24 cellular contexts compared by ENCODE assay signal in the genomic region with DNA sequence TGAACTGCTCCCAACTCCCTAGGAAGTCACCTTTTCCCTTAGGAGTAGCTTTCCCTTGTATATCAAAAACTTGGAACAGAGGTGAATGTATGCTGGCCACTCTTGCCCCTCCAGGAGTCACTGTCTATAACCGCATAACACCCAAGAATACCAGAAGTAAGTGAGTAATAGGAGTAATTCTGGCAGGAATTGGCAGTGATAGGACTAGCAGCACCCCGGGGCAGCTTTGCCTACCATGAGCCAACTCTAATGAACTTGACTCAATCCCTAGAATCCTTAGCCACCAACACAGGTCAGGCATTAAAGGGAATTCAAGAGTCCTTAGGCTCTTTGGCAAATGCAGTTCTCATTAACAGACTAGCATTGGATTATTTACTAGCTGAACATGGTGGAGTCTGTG. TPM values are rescaled to one million over a fixed set of nuclear protein-coding genes. Genes with fewer than 3 reads are reported as not detected.
DNase-seq lines count a peak whose midpoint lies in the region; ATAC-seq, FAIRE-seq and TF ChIP-seq lines count a peak whose summit lies in the region.
"Had no signal": no experiment of that assay in that cellular context is flagged by ENCODE, and none has a peak within 500 bp of the region (broad histone marks: within the 10 kb centered on the region; RNA-seq: fewer than 3 reads in every experiment).

No MANE protein-coding gene starts in this region.

- no peak overlapping the region for H2AFZ ChIP-seq in keratinocyte (ENCODE audit: control insufficient read depth, low read length)

- H3K36me3 ChIP-seq in bronchial epithelial cell (ENCODE audit: control insufficient read depth, insufficient read depth, low read length) (no peaks in the 10 kb centered on the region), keratinocyte (ENCODE audit: control insufficient read depth in 2 of 2, extremely low read depth in 1 of 2, insufficient read depth in 2 of 2, low read length in 2 of 2) (no peaks in the 10 kb centered on the region), lower lobe of right lung (no peaks in the 10 kb centered on the region)
- H3K36me3 ChIP-seq: BE2C had no signal

- H3K4me3 ChIP-seq in bronchial epithelial cell (ENCODE audit: low read depth, low read length), result no peak overlapping the region
- H3K4me3 ChIP-seq in keratinocyte (ENCODE audit: control insufficient read depth in 2 of 3, extremely low read depth in 1 of 3, insufficient read depth in 2 of 3, low read depth in 1 of 3, low read length in 3 of 3), result no peak overlapping the region
- no peak overlapping the region for H3K4me3 ChIP-seq in lower lobe of right lung
- H3K4me3 ChIP-seq: GM12878 had no signal

- intact Hi-C loops in lower lobe of right lung (cut with DNase I), result no loop called here
- intact Hi-C loops in activated naive CD4-positive, alpha-beta T cell treated with anti-CD3 and anti-CD28 coated beads for 36 hours (cut with micrococcal nuclease), result no loop called here

- CTCF ChIA-PET in RWPE1 (lab: Yijun Ruan, JAX), result interaction anchor here (0.7 kb wide), 1 partner anchor 187 kb away, joined by 3 read pairs; no protein-coding TSS in a partner anchor
- CTCF ChIA-PET in activated naive CD4-positive, alpha-beta T cell treated with anti-CD3 and anti-CD28 coated beads for 36 hours (lab: Charles Lee), result no interaction called here

- ATAC-seq in lower lobe of right lung (no peak), HG02759 (IDR thresholded peaks at IDR 0.05; ENCODE audit: unreplicated experiment) (no peak)
- ATAC-seq: GM12878, HepG2 had no signal

- H3K4me2 ChIP-seq in keratinocyte (ENCODE audit: control insufficient read depth, extremely low read depth, insufficient read depth, low read depth, low read length), result no peak overlapping the region

- dilution Hi-C loops in keratinocyte (cut with MboI; ENCODE audit: extremely low pct_ligation_motif_present, low sequenced_read_pairs), result no loop called here

- H3K4me3 Mint-ChIP-seq in activated naive CD4-positive, alpha-beta T cell treated with anti-CD3 and anti-CD28 coated beads for 36 hours, result no peak overlapping the region
- H3K4me3 Mint-ChIP-seq: CD4-positive, CD25-positive, alpha-beta regulatory T cell; CD8-positive, alpha-beta memory T cell; H9 had no signal

- no peaks in the 10 kb centered on the region for H3K27me3 Mint-ChIP-seq in activated naive CD4-positive, alpha-beta T cell treated with anti-CD3 and anti-CD28 coated beads for 36 hours (ENCODE audit: low read depth)

- no peak for TF ChIP-seq CTCF in RWPE1 (conservative IDR thresholded peaks at IDR 0.05; ENCODE audit: low read depth)
- no peak for TF ChIP-seq CTCF in bronchial epithelial cell (IDR thresholded peaks at IDR 0.05; ENCODE audit: insufficient read depth, low read length, severe bottlenecking)
- no peak for TF ChIP-seq CTCF in keratinocyte (optimal IDR thresholded peaks at IDR 0.05 in 1 of 3, IDR thresholded peaks at IDR 0.05 in 1 of 3, conservative IDR thresholded peaks at IDR 0.05 in 1 of 3; ENCODE audit: extremely low read depth in 1 of 3, insufficient read depth in 2 of 3, low read length in 3 of 3)
- no peak for TF ChIP-seq CTCF in lower lobe of right lung (IDR thresholded peaks at IDR 0.05)

- H4K20me1 ChIP-seq in keratinocyte (ENCODE audit: control insufficient read depth, extremely low read depth, insufficient read depth, low read length), result no peaks in the 10 kb centered on the region

- FAIRE-seq in bronchial epithelial cell (lab: Jason Lieb, UNC) (no peak), keratinocyte (lab: Jason Lieb, UNC) (peak; percentile 86)
- FAIRE-seq: A204.1, GM12878, GM19239, H1, HepG2 had no signal

- H3K9me3 ChIP-seq in keratinocyte (ENCODE audit: control insufficient read depth, low read depth, low read length) (no peaks in the 10 kb centered on the region), lower lobe of right lung (peaks cover 4% of the 10 kb centered on the region)
- H3K9me3 ChIP-seq: BE2C had no signal

- no peak overlapping the region for H3K27ac ChIP-seq in RWPE1
- H3K27ac ChIP-seq in keratinocyte (ENCODE audit: control insufficient read depth, insufficient read depth, low read length), result no peak overlapping the region
- H3K27ac ChIP-seq in lower lobe of right lung, result no peak overlapping the region

- H3K79me2 ChIP-seq in keratinocyte (ENCODE audit: control insufficient read depth, insufficient read depth, low read length), result no peaks in the 10 kb centered on the region

- H3K9me3 Mint-ChIP-seq in activated naive CD4-positive, alpha-beta T cell treated with anti-CD3 and anti-CD28 coated beads for 36 hours, result no peaks in the 10 kb centered on the region

- H3K4me1 Mint-ChIP-seq in activated naive CD4-positive, alpha-beta T cell treated with anti-CD3 and anti-CD28 coated beads for 36 hours (ENCODE audit: low read depth), result no peaks in the 10 kb centered on the region
- H3K4me1 Mint-ChIP-seq: CD4-positive, CD25-positive, alpha-beta regulatory T cell; CD8-positive, alpha-beta memory T cell; H9 had no signal

- no peak overlapping the region for H3K9ac ChIP-seq in keratinocyte (ENCODE audit: control insufficient read depth, extremely low read depth, insufficient read depth, low read length)

- H3K4me1 ChIP-seq in keratinocyte (ENCODE audit: control insufficient read depth, extremely low read depth, insufficient read depth, low read length) (peaks cover 14% of the 10 kb centered on the region), lower lobe of right lung (no peaks in the 10 kb centered on the region)
- H3K4me1 ChIP-seq: BE2C had no signal

- no peaks in the 10 kb centered on the region for H3K9me1 ChIP-seq in keratinocyte (ENCODE audit: control insufficient read depth, extremely low read depth, insufficient read depth, low read length)

- POLR2A ChIA-PET in RWPE1 (lab: Yijun Ruan, JAX; ENCODE audit: low non-redundant PET), result no interaction called here

- no peaks in the 10 kb centered on the region for H3K36me3 Mint-ChIP-seq in activated naive CD4-positive, alpha-beta T cell treated with anti-CD3 and anti-CD28 coated beads for 36 hours (ENCODE audit: low read depth)
- H3K36me3 Mint-ChIP-seq: CD4-positive, CD25-positive, alpha-beta regulatory T cell had no signal

- H3K27ac Mint-ChIP-seq in activated naive CD4-positive, alpha-beta T cell treated with anti-CD3 and anti-CD28 coated beads for 36 hours, result no peak overlapping the region
- H3K27ac Mint-ChIP-seq: CD4-positive, CD25-positive, alpha-beta regulatory T cell; CD8-positive, alpha-beta memory T cell; H9 had no signal

- DNase-seq in NCI-H226 (peak; percentile 16), RWPE1 (ENCODE audit: low spot score) (peak; percentile 35), bronchial epithelial cell (ENCODE audit: low read depth) (peak; percentile 15), keratinocyte (ENCODE audit: low read depth, low spot score) (no peak), lower lobe of right lung (no peak)
- DNase-seq in activated naive CD4-positive, alpha-beta T cell treated with anti-CD3 and anti-CD28 coated beads for 36 hours, result no peak
- no peak for DNase-seq in stimulated activated CD4-positive, alpha-beta T cell treated with anti-CD3 and anti-CD28 coated beads, Interleukin-15, amount 100 ng/mL, for 24 hours
- DNase-seq: ACHN; BE2C; C1 segment of cervical spinal cord; CD4-positive, CD25-positive, alpha-beta regulatory T cell; CD8-positive, alpha-beta memory T cell; COR-L47; DMS 273 treated with DMSO at 0.1 percent for 48 hours; DMS53; DND-41; EL; H9 had no signal

- H3K27me3 ChIP-seq in bronchial epithelial cell (ENCODE audit: control insufficient read depth, insufficient read depth, low read length), result no peaks in the 10 kb centered on the region
- H3K27me3 ChIP-seq in keratinocyte (ENCODE audit: control insufficient read depth, extremely low read depth, insufficient read depth, low read length), result no peaks in the 10 kb centered on the region
- no peaks in the 10 kb centered on the region for H3K27me3 ChIP-seq in lower lobe of right lung (ENCODE audit: low read depth)
- H3K27me3 ChIP-seq: BE2C had no signal

RNA-seq across cellular contexts. Expression of a gene that starts 28.8 kb away (rescaled TPM):
- total RNA-seq in bronchial epithelial cell, result 113 and 115 TPM in 2 replicates
- 116 to 244 TPM (median 207 TPM) in 3 replicates for polyA plus RNA-seq in keratinocyte
- 88.3 TPM for polyA plus RNA-seq in keratinocyte (2011; ENCODE audit: low read depth)
- polyA plus RNA-seq in keratinocyte (2011; cell fraction: cytosol; rRNA removed), result 61.3 and 110 TPM in 2 replicates
- polyA plus RNA-seq in keratinocyte (2011; cell fraction: nucleus; rRNA removed), result 133 and 159 TPM in 2 replicates
- 114 and 123 TPM in 2 replicates for polyA plus RNA-seq in keratinocyte (2012; ENCODE audit: low replicate concordance)
- polyA minus RNA-seq in keratinocyte, result 83.3 to 164 TPM (median 159 TPM) in 3 replicates
- polyA minus RNA-seq in keratinocyte (2011; cell fraction: cytosol; rRNA and poly(A)+ RNA removed), result 275 TPM
- polyA minus RNA-seq in keratinocyte (2011; cell fraction: nucleus; rRNA and poly(A)+ RNA removed), result 157 and 212 TPM in 2 replicates
- 307 TPM for total RNA-seq in lower lobe of right lung
- total RNA-seq in activated naive CD4-positive, alpha-beta T cell treated with anti-CD3 and anti-CD28 coated beads for 36 hours, result 100 to 1,000 TPM; 177 to 180 TPM

RNA-seq across cellular contexts. Expression of a gene that starts 29.4 kb away (rescaled TPM):
- total RNA-seq in bronchial epithelial cell (8.4 and 9.3 TPM in 2 replicates), lower lobe of right lung (10.6 TPM)
- 0.82 to 1.4 TPM (median 1.3 TPM) in 3 replicates for polyA plus RNA-seq in keratinocyte
- 2.0 TPM for polyA plus RNA-seq in keratinocyte (2011; ENCODE audit: low read depth)
- polyA plus RNA-seq in keratinocyte (2011; cell fraction: cytosol; rRNA removed), result 1.1 and 1.8 TPM in 2 replicates
- polyA plus RNA-seq in keratinocyte (2011; cell fraction: nucleus; rRNA removed), result 0.90 and 1.0 TPM in 2 replicates
- polyA plus RNA-seq in keratinocyte (2012; ENCODE audit: low replicate concordance), result 0.48 and 1.7 TPM in 2 replicates
- polyA minus RNA-seq in keratinocyte, result 0.23 to 0.29 TPM in 2 of 3 replicates, not detected in the other
- not detected for polyA minus RNA-seq in keratinocyte (2011; cell fraction: cytosol; rRNA and poly(A)+ RNA removed)
- 1.4 TPM in 1 of 2 replicates, not detected in the other for polyA minus RNA-seq in keratinocyte (2011; cell fraction: nucleus; rRNA and poly(A)+ RNA removed)
- under 1 TPM in 1 of 2 experiments, not detected in 1; 0.19 TPM for total RNA-seq in activated naive CD4-positive, alpha-beta T cell treated with anti-CD3 and anti-CD28 coated beads for 36 hours

RNA-seq across cellular contexts. Expression of a gene that starts 29.5 kb away (rescaled TPM):
- total RNA-seq in bronchial epithelial cell (18.9 and 19.7 TPM in 2 replicates), lower lobe of right lung (13.7 TPM)
- 11.7 to 15.8 TPM (median 13.2 TPM) in 3 replicates for polyA plus RNA-seq in keratinocyte
- 13.0 TPM for polyA plus RNA-seq in keratinocyte (2011; ENCODE audit: low read depth)
- 10.9 and 11.2 TPM in 2 replicates for polyA plus RNA-seq in keratinocyte (2011; cell fraction: cytosol; rRNA removed)
- polyA plus RNA-seq in keratinocyte (2011; cell fraction: nucleus; rRNA removed), result 17.6 and 18.8 TPM in 2 replicates
- polyA plus RNA-seq in keratinocyte (2012; ENCODE audit: low replicate concordance), result 9.6 and 13.6 TPM in 2 replicates
- 16.5 to 24.3 TPM (median 18.4 TPM) in 3 replicates for polyA minus RNA-seq in keratinocyte
- 8.6 TPM for polyA minus RNA-seq in keratinocyte (2011; cell fraction: cytosol; rRNA and poly(A)+ RNA removed)
- polyA minus RNA-seq in keratinocyte (2011; cell fraction: nucleus; rRNA and poly(A)+ RNA removed), result 5.7 and 8.3 TPM in 2 replicates
- total RNA-seq in activated naive CD4-positive, alpha-beta T cell treated with anti-CD3 and anti-CD28 coated beads for 36 hours, result 1 to 10 TPM; 9.4 to 9.7 TPM

RNA-seq across cellular contexts. Expression of a gene that starts 44.5 kb away (rescaled TPM):
- total RNA-seq in bronchial epithelial cell (12.4 and 14.2 TPM in 2 replicates), lower lobe of right lung (79.4 TPM)
- 25.6 to 37.6 TPM (median 29.8 TPM) in 3 replicates for polyA plus RNA-seq in keratinocyte
- 7.4 TPM for polyA plus RNA-seq in keratinocyte (2011; ENCODE audit: low read depth)
- polyA plus RNA-seq in keratinocyte (2011; cell fraction: cytosol; rRNA removed), result 11.6 and 19.6 TPM in 2 replicates
- 145 and 157 TPM in 2 replicates for polyA plus RNA-seq in keratinocyte (2011; cell fraction: nucleus; rRNA removed)
- 11.8 and 32.3 TPM in 2 replicates for polyA plus RNA-seq in keratinocyte (2012; ENCODE audit: low replicate concordance)
- polyA minus RNA-seq in keratinocyte, result 31.3 to 44.9 TPM (median 33.0 TPM) in 3 replicates
- polyA minus RNA-seq in keratinocyte (2011; cell fraction: cytosol; rRNA and poly(A)+ RNA removed), result 42.6 TPM
- polyA minus RNA-seq in keratinocyte (2011; cell fraction: nucleus; rRNA and poly(A)+ RNA removed), result 39.6 and 50.9 TPM in 2 replicates
- 10 to 100 TPM; 20.4 to 22.9 TPM for total RNA-seq in activated naive CD4-positive, alpha-beta T cell treated with anti-CD3 and anti-CD28 coated beads for 36 hours

Comparison
In these comparisons a context has a peak if more than half of its experiments do, and no peak if none do; other contexts are left out.
1. DNase-seq: peak in NCI-H226 (single experiment), RWPE1 (single experiment) and bronchial epithelial cell (single experiment); none in keratinocyte (single experiment), lower lobe of right lung (single experiment), activated naive CD4-positive, alpha-beta T cell treated with anti-CD3 and anti-CD28 coated beads for 36 hours (single experiment) and stimulated activated CD4-positive, alpha-beta T cell treated with anti-CD3 and anti-CD28 coated beads, Interleukin-15, amount 100 ng/mL, for 24 hours (single experiment).